ENCODE assay signal across 22 cellular contexts in genomic region chr20:17771206-17772004, GRCh38.
DNase-seq lines count a peak whose midpoint lies in the region; ATAC-seq, FAIRE-seq and TF ChIP-seq lines count a peak whose summit lies in the region.
"Had no signal": no experiment of that assay in that cellular context is flagged by ENCODE, and none has a peak within 500 bp of the region (broad histone marks: within the 10 kb centered on the region; RNA-seq: fewer than 3 reads in every experiment).

No MANE protein-coding gene starts in this region.

- H3K36me3 ChIP-seq in HepG2 (replicated peaks in 1 of 2; ENCODE audit: control insufficient read depth in 1 of 2, insufficient read depth in 2 of 2, low read length in 2 of 2) (no peaks in the 10 kb centered on the region), right lobe of liver (no peaks in the 10 kb centered on the region), SK-N-MC (ENCODE audit: insufficient read depth, low read length) (no peaks in the 10 kb centered on the region), lower lobe of right lung (no peaks in the 10 kb centered on the region)
- H3K36me3 ChIP-seq: ascending aorta, stomach had no signal

- H4K20me1 ChIP-seq in HepG2 (ENCODE audit: insufficient read depth, low read length) = no peaks in the 10 kb centered on the region

- H3K79me2 ChIP-seq in HepG2 (ENCODE audit: insufficient read depth, low read length) = no peaks in the 10 kb centered on the region

- peaks cover 39% of the 10 kb centered on the region for H3K4me1 ChIP-seq in HepG2 (ENCODE audit: insufficient read depth, low read length)
- H3K4me1 ChIP-seq in right lobe of liver = no peaks in the 10 kb centered on the region
- no peaks in the 10 kb centered on the region for H3K4me1 ChIP-seq in lower lobe of right lung
- H3K4me1 ChIP-seq: ascending aorta, psoas muscle, stomach had no signal

- H2AFZ ChIP-seq in HepG2 (ENCODE audit: low read length) = peak overlapping the region; percentile 17

- FAIRE-seq in HepG2 (lab: Jason Lieb, UNC) = peak; percentile 73
- FAIRE-seq: GM18507, GM19239 had no signal

- H3K27ac ChIP-seq in HepG2 (ENCODE audit: extremely low read length, insufficient read depth, low read length) (peak overlapping the region; percentile 79), right lobe of liver (no peak overlapping the region), SK-N-MC (peak overlapping the region; percentile 91), lower lobe of right lung (peak overlapping the region; percentile 13)
- H3K27ac ChIP-seq: ascending aorta, psoas muscle, stomach had no signal

- TF ChIP-seq EP300 in HepG2 (IDR thresholded peaks at IDR 0.05; ENCODE audit: low read depth in 2 of 2, low read length in 2 of 2) (peak; percentile 48 to 86; a peak in 1 of 4 replicates), HepG2 (CRISPR knock-in tag; IDR thresholded peaks at IDR 0.05; ENCODE audit: borderline replicate concordance) (peak; percentile 60; the same call in 1 of the 2 replicates)

- peak overlapping the region; percentile 51 for H3K9ac ChIP-seq in HepG2 (ENCODE audit: insufficient read depth, low read depth, low read length)
- peak overlapping the region; percentile 65 for H3K9ac ChIP-seq in SK-N-MC (ENCODE audit: insufficient read length)

- in situ Hi-C loops in HepG2 (cut with HindIII; ENCODE audit: extremely low pct_ligation_motif_present, low pct_unique_long_range_greater_than_20kb) = no loop called here

- peak; percentile 97 for DNase-seq in HepG2 (ENCODE audit: low spot score)
- no peak for DNase-seq in right lobe of liver
- peak; percentile 69 for DNase-seq in SK-N-MC (ENCODE audit: low read depth, low spot score)
- peak; percentile 61 for DNase-seq in lower lobe of right lung
- DNase-seq in OCI-M1 (lab: John Stamatoyannopoulos, UW) = no peak
- no peak for DNase-seq in NOMO-1 treated with DMSO at 0.1 percent for 48 hours (lab: John Stamatoyannopoulos, UW; ENCODE audit: unreplicated experiment)
- DNase-seq: activated naive CD4-positive, alpha-beta T cell; KG1; left colon; naive thymus-derived CD8-positive, alpha-beta T cell; NCI-H146; NCI-H82; psoas muscle; RPMI8226; stomach had no signal

- H3K4me3 ChIP-seq in HepG2 (replicated peaks in 1 of 3; ENCODE audit: insufficient read depth in 1 of 3, low read depth in 2 of 3, low read length in 3 of 3) (peak overlapping the region; percentile 26 to 59 (median 39)), right lobe of liver (no peak overlapping the region), SK-N-MC (peak overlapping the region; percentile 74), lower lobe of right lung (no peak overlapping the region)
- H3K4me3 ChIP-seq: ascending aorta, psoas muscle, stomach had no signal

- H3K9me3 ChIP-seq in HepG2 (ENCODE audit: low read length) (no peaks in the 10 kb centered on the region), right lobe of liver (no peaks in the 10 kb centered on the region), SK-N-MC (ENCODE audit: low read depth, low read length) (no peaks in the 10 kb centered on the region), lower lobe of right lung (no peaks in the 10 kb centered on the region)
- H3K9me3 ChIP-seq: ascending aorta, psoas muscle, stomach had no signal

- intact Hi-C loops in HepG2 (cut with micrococcal nuclease; ENCODE audit: unreplicated experiment) (loop anchor here (1.0 to 2.0 kb wide), 6 partner anchors 20 to 127 kb away; partner anchors contain the start of gene RRBP1), right lobe of liver (cut with DNase I) (no loop called here), lower lobe of right lung (cut with DNase I) (no loop called here)

- no TSS peak for BruUV-seq in HepG2 (replicated peaks; lab: Mats Ljungman, UMichigan)

- H3K27me3 ChIP-seq in HepG2 (ENCODE audit: control insufficient read depth in 1 of 2, insufficient read depth in 2 of 2, low read length in 2 of 2) (no peaks in the 10 kb centered on the region), right lobe of liver (no peaks in the 10 kb centered on the region), lower lobe of right lung (ENCODE audit: low read depth) (no peaks in the 10 kb centered on the region)
- H3K27me3 ChIP-seq: ascending aorta, stomach had no signal

- TF ChIP-seq CTCF in HepG2 (CRISPR knock-in tag; IDR thresholded peaks at IDR 0.05) = no peak
- no peak for TF ChIP-seq CTCF in right lobe of liver (IDR thresholded peaks at IDR 0.05)
- TF ChIP-seq CTCF in lower lobe of right lung (IDR thresholded peaks at IDR 0.05) = no peak

- peak overlapping the region; percentile 87 for H3K4me2 ChIP-seq in HepG2 (ENCODE audit: low read depth, low read length)

- ATAC-seq in HepG2 = peak; percentile 93
- ATAC-seq in right lobe of liver = no peak
- ATAC-seq in lower lobe of right lung = peak; percentile 76 to 81
- ATAC-seq in HG03354 (IDR thresholded peaks at IDR 0.05; ENCODE audit: poor library complexity, severe bottlenecking, unreplicated experiment) = no peak
- no peak for ATAC-seq in HG03139 (IDR thresholded peaks at IDR 0.05; ENCODE audit: unreplicated experiment)
- ATAC-seq: activated CD4-positive, CD25-positive, alpha-beta regulatory T cell treated with anti-CD3 and anti-CD28 coated beads, Interleukin-2, amount 50 U/mL, for 24 hours; esophagus mucosa; left colon; naive thymus-derived CD8-positive, alpha-beta T cell; psoas muscle had no signal

- TF ChIP-seq POLR2A in HepG2 (IDR thresholded peaks at IDR 0.05; ENCODE audit: insufficient read depth in 1 of 2, low read depth in 2 of 2, low read length in 2 of 2) (peak in 1 of 2 experiments; percentile 52; a peak in 2 of 4 replicates), right lobe of liver (IDR thresholded peaks at IDR 0.05) (no peak)

- peak; percentile 22; the same call in 1 of the 2 replicates for TF ChIP-seq RAD21 in HepG2 (CRISPR knock-in tag; IDR thresholded peaks at IDR 0.05)

- 5% methylated on average over 19 of the region's 19 CpGs for WGBS in HepG2 (ENCODE audit: low lambda C conversion rate)
- 72% methylated on average over 17 of the region's 19 CpGs for WGBS in right lobe of liver (ENCODE audit: insufficient coverage, low coverage, low lambda C conversion rate, missing lambda C conversion rate)

- CTCF ChIA-PET in HepG2 (lab: Yijun Ruan, JAX; ENCODE audit: low intra/inter-chr PET ratio, low total read pairs) = no interaction called here

- POLR2A ChIA-PET in HepG2 (lab: Yijun Ruan, JAX) = interaction anchor here (0.7 to 3.1 kb wide), 37 partner anchors 9 to 202 kb away, joined by 3 to 61 read pairs (median 4); partner anchors contain the start of genes DSTN and RRBP1

TF ChIP-seq in HepG2, 621 proteins besides CTCF, POLR2A, EP300 and RAD21 (continues in another document):
- TF ChIP-seq KDM5B (CRISPR knock-in tag; IDR thresholded peaks at IDR 0.05; ENCODE audit: borderline replicate concordance) (no peak; the same call in 1 of the 2 replicates), BRCA1 (CRISPR knock-in tag; IDR thresholded peaks at IDR 0.05) (no peak), ZFP36 (IDR thresholded peaks at IDR 0.05; ENCODE audit: borderline replicate concordance, low read depth, low read length, partially characterized antibody) (no peak), YEATS2 (CRISPR knock-in tag; IDR thresholded peaks at IDR 0.05; ENCODE audit: borderline replicate concordance) (no peak), HCFC1 (IDR thresholded peaks at IDR 0.05; ENCODE audit: low read depth, low read length) (no peak), ZSCAN5A (CRISPR knock-in tag; IDR thresholded peaks at IDR 0.05; ENCODE audit: borderline replicate concordance) (no peak), SAP130 (CRISPR knock-in tag; IDR thresholded peaks at IDR 0.05; ENCODE audit: low read depth) (peak; percentile 82)
- TF ChIP-seq, protein P1, sequence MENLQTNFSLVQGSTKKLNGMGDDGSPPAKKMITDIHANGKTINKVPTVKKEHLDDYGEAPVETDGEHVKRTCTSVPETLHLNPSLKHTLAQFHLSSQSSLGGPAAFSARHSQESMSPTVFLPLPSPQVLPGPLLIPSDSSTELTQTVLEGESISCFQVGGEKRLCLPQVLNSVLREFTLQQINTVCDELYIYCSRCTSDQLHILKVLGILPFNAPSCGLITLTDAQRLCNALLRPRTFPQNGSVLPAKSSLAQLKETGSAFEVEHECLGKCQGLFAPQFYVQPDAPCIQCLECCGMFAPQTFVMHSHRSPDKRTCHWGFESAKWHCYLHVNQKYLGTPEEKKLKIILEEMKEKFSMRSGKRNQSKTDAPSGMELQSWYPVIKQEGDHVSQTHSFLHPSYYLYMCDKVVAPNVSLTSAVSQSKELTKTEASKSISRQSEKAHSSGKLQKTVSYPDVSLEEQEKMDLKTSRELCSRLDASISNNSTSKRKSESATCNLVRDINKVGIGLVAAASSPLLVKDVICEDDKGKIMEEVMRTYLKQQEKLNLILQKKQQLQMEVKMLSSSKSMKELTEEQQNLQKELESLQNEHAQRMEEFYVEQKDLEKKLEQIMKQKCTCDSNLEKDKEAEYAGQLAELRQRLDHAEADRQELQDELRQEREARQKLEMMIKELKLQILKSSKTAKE (CRISPR knock-in tag; IDR thresholded peaks at IDR 0.05; ENCODE audit: borderline replicate concordance) = peak; percentile 79; the same call in 1 of the 2 replicates

Comparison
In these comparisons a context has a peak if more than half of its experiments do, and no peak if none do; other contexts are left out.
1. ATAC-seq: peak in HepG2 (single experiment) and lower lobe of right lung (2 of 2); none in right lobe of liver (0 of 4), HG03354 (single experiment) and HG03139 (single experiment).
2. DNase-seq: peak in HepG2 (single experiment), SK-N-MC (single experiment) and lower lobe of right lung (single experiment); none in right lobe of liver (0 of 3), OCI-M1 (single experiment) and NOMO-1 treated with DMSO at 0.1 percent for 48 hours (single experiment).
3. H3K27ac ChIP-seq: peak in HepG2 (single experiment), SK-N-MC (single experiment) and lower lobe of right lung (single experiment); none in right lobe of liver (0 of 3).
4. H3K4me3 ChIP-seq: peak in HepG2 (3 of 3) and SK-N-MC (single experiment); none in right lobe of liver (0 of 3) and lower lobe of right lung (single experiment).